16 cellular contexts compared by ENCODE assay signal in the genomic region with DNA sequence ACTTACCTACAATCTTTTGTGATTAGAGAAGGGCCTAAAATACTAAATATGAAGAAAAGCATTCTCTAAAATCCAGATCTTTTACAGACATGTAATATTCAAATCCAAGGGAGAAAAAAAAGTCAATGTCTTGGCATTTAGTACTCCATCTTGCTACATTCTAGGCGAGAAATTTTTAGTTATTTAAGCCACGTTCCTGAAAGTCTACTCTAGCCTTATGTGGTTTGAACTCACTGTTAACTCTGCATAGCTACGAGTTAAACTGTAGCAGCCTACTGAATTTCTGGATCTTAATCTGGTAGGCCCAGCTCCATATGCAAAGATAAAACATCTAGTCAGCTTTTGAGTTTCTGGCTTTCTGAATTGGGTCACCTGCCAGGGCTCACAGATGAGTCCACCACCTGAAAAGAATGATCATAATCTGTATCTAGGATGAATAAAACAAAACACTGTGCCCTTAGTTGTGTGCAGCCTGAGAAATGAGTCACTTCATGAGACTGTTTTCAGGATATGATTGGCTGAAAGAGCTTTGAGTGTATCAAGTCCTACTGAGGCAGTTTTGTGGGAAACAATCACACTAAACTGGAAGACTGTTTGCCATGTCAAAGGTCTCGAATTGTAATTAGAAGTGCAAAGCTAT. TPM values are rescaled to one million over a fixed set of nuclear protein-coding genes. Genes with fewer than 3 reads are reported as not detected.
A peak's percentile ranks its signal among the peaks of the same experiment; 100 is the strongest.
DNase-seq lines count a peak whose midpoint lies in the region; ATAC-seq and TF ChIP-seq lines count a peak whose summit lies in the region.
"Had no signal": no experiment of that assay in that cellular context is flagged by ENCODE, and none has a peak within 500 bp of the region (broad histone marks: within the 10 kb centered on the region; RNA-seq: fewer than 3 reads in every experiment).

No MANE protein-coding gene starts in this region.

- no peaks in the 10 kb centered on the region for H3K27me3 ChIP-seq in foreskin keratinocyte
- H3K27me3 ChIP-seq: colonic mucosa, hepatocyte had no signal

- H3K27ac ChIP-seq in foreskin keratinocyte: no peak overlapping the region
- H3K27ac ChIP-seq: hepatocyte had no signal

- DNase-seq in Caki2 (ENCODE audit: low read depth) (peak; percentile 42), HT1080 (ENCODE audit: low read depth) (peak; percentile 60), foreskin keratinocyte (peak; percentile 43 to 75), GM20000 (ENCODE audit: low spot score) (no peak), CD1c-positive myeloid dendritic cell (ENCODE audit: extremely low spot score) (no peak), globus pallidus (ENCODE audit: low spot score) (no peak)
- no peak for DNase-seq in activated CD4-positive, alpha-beta memory T cell treated with anti-CD3 and anti-CD28 coated beads, Interleukin-2, amount 10 ng/mL, durations not matched to agents 7 days and 5 days
- DNase-seq: CD4-positive, alpha-beta memory T cell; colonic mucosa; left colon; naive B cell; NCI-H446; substantia nigra had no signal

- H3K4me1 Mint-ChIP-seq in activated CD4-positive, alpha-beta memory T cell treated with anti-CD3 and anti-CD28 coated beads, Interleukin-2, amount 10 ng/mL, durations not matched to agents 7 days and 5 days: peaks cover 55% of the 10 kb centered on the region

- H3K36me3 Mint-ChIP-seq in activated CD4-positive, alpha-beta memory T cell treated with anti-CD3 and anti-CD28 coated beads, Interleukin-2, amount 10 ng/mL, durations not matched to agents 7 days and 5 days (ENCODE audit: low read depth): peaks cover 4% of the 10 kb centered on the region
- H3K36me3 Mint-ChIP-seq: naive B cell had no signal

- in situ Hi-C loops in Caki2 (cut with HindIII; ENCODE audit: low pct_unique_long_range_greater_than_20kb, low sequenced_read_pairs): no loop called here

- no peak overlapping the region for H3K4me3 Mint-ChIP-seq in activated CD4-positive, alpha-beta memory T cell treated with anti-CD3 and anti-CD28 coated beads, Interleukin-2, amount 10 ng/mL, durations not matched to agents 7 days and 5 days
- H3K4me3 Mint-ChIP-seq: CD4-positive, alpha-beta memory T cell had no signal

- CTCF ChIA-PET in activated CD4-positive, alpha-beta memory T cell treated with anti-CD3 and anti-CD28 coated beads, Interleukin-2, amount 10 ng/mL, durations not matched to agents 7 days and 5 days (lab: Charles Lee): interaction anchor here (0.9 to 1.3 kb wide), 2 partner anchors 9 to 10 kb away, joined by 3 to 5 read pairs; no protein-coding TSS in a partner anchor

- ATAC-seq in foreskin keratinocyte (peak; percentile 5), HG03342 (IDR thresholded peaks at IDR 0.05; ENCODE audit: unreplicated experiment) (no peak)
- ATAC-seq: esophagus mucosa, left colon had no signal

- H3K27ac Mint-ChIP-seq in activated CD4-positive, alpha-beta memory T cell treated with anti-CD3 and anti-CD28 coated beads, Interleukin-2, amount 10 ng/mL, durations not matched to agents 7 days and 5 days: peak overlapping the region; percentile 42

- POLR2A ChIA-PET in activated CD4-positive, alpha-beta memory T cell treated with anti-CD3 and anti-CD28 coated beads, Interleukin-2, amount 10 ng/mL, durations not matched to agents 7 days and 5 days (lab: Charles Lee): interaction anchor here (1.2 to 1.7 kb wide), 3 partner anchors 10 to 205 kb away, joined by 3 to 4 read pairs (median 3); a partner anchor contains a TSS

- no peaks in the 10 kb centered on the region for H3K9me3 Mint-ChIP-seq in activated CD4-positive, alpha-beta memory T cell treated with anti-CD3 and anti-CD28 coated beads, Interleukin-2, amount 10 ng/mL, durations not matched to agents 7 days and 5 days
- H3K9me3 Mint-ChIP-seq: naive B cell had no signal

- H3K4me1 ChIP-seq in foreskin keratinocyte: peaks cover 6% of the 10 kb centered on the region
- H3K4me1 ChIP-seq: colonic mucosa had no signal

- no peaks in the 10 kb centered on the region for H3K27me3 Mint-ChIP-seq in activated CD4-positive, alpha-beta memory T cell treated with anti-CD3 and anti-CD28 coated beads, Interleukin-2, amount 10 ng/mL, durations not matched to agents 7 days and 5 days
- H3K27me3 Mint-ChIP-seq: CD4-positive, alpha-beta memory T cell; naive B cell had no signal

- TF ChIP-seq CTCF in foreskin keratinocyte (conservative IDR thresholded peaks at IDR 0.05) (no peak), GM20000 (IDR thresholded peaks at IDR 0.05; ENCODE audit: extremely low read depth, missing control alignments) (no peak)

RNA-seq across cellular contexts. Expression of a gene that starts 3.2 kb away (rescaled TPM):
- total RNA-seq in Caki2 (2014; rRNA removed; shearing (Covaris generic); ENCODE audit: low replicate concordance): 2.7 and 6.5 TPM in 2 replicates
- total RNA-seq in HT1080 (2014; rRNA removed; shearing (Covaris generic)): 3.0 and 4.4 TPM in 2 replicates
- polyA plus RNA-seq in HT1080 (2015; cell fraction: cytosol; rRNA removed): 4.7 and 6.1 TPM in 2 replicates
- polyA plus RNA-seq in HT1080 (2015; cell fraction: nucleus; rRNA removed): 6.6 and 8.7 TPM in 2 replicates
- 10 to 100 TPM; 14.6 to 14.8 TPM for total RNA-seq in activated CD4-positive, alpha-beta memory T cell treated with anti-CD3 and anti-CD28 coated beads, Interleukin-2, amount 10 ng/mL, durations not matched to agents 7 days and 5 days
- 10.3 and 11.1 TPM in 2 replicates for total RNA-seq in foreskin keratinocyte
- polyA plus RNA-seq in foreskin keratinocyte: 3.4 and 3.7 TPM in 2 replicates

RNA-seq across cellular contexts. Expression of a gene that starts 4.8 kb away (rescaled TPM):
- total RNA-seq in Caki2 (2014; rRNA removed; shearing (Covaris generic); ENCODE audit: low replicate concordance): 18.1 and 20.4 TPM in 2 replicates
- 16.5 and 21.8 TPM in 2 replicates for total RNA-seq in HT1080 (2014; rRNA removed; shearing (Covaris generic))
- 23.9 and 32.7 TPM in 2 replicates for polyA plus RNA-seq in HT1080 (2015; cell fraction: cytosol; rRNA removed)
- polyA plus RNA-seq in HT1080 (2015; cell fraction: nucleus; rRNA removed): 34.8 and 37.4 TPM in 2 replicates
- 10 to 100 TPM; 24.5 to 26.4 TPM for total RNA-seq in activated CD4-positive, alpha-beta memory T cell treated with anti-CD3 and anti-CD28 coated beads, Interleukin-2, amount 10 ng/mL, durations not matched to agents 7 days and 5 days
- total RNA-seq in foreskin keratinocyte: 21.3 and 24.5 TPM in 2 replicates
- polyA plus RNA-seq in foreskin keratinocyte: 4.8 and 5.4 TPM in 2 replicates

Comparison
In these comparisons a context has a peak if more than half of its experiments do, and no peak if none do; other contexts are left out.
1. DNase-seq: peak in Caki2 (single experiment), HT1080 (single experiment) and foreskin keratinocyte (2 of 2); none in activated CD4-positive, alpha-beta memory T cell treated with anti-CD3 and anti-CD28 coated beads, Interleukin-2, amount 10 ng/mL, durations not matched to agents 7 days and 5 days (single experiment), GM20000 (single experiment), CD1c-positive myeloid dendritic cell (single experiment) and globus pallidus (single experiment).